Comparison of ENCODE assay signal across 1 cellular context in the genomic region with DNA sequence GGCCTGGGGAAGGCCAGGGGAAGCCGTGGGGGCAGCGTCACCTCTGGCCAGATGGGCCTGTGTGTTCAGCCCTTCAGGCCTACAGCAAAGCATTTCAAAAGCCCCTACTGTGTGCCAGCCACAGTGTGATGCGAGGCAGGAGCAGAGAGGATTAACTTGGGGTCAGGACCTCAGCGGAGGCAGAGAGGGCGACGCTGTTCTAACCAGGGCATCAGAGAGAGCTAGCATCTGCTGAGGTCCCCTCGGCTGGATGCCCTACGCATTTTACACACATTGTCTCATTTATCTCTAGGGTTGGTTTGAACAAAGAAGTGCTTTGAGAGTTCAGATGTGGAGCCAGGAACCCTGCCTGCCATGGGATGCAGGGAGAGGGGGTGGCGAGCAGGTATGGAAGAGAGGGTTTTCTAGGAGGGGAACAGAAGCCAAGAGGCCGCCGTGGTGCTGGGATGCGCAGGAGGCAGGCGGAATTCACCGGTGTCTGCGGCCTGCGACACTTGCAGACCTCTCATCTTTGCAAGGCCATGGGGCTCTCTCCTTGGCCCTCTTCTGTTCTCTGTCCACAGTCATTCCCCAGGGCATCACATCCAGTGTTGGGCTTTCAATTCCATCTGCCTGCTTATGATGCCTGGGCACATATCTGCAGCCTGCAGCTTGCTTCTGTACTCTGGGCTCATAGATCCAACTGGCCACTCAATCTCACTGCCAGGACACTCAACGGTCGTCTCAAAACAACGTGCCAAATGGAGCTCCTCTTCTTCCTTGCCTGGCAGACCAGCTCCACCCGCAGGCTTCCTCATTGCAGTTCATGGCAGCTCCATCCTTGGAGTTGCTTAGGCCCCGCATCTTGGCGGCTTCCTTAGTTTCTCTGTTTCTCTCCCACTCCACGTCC.
TF ChIP-seq lines count a peak whose summit lies in the region.

No MANE protein-coding gene starts in this region.

TF ChIP-seq in HepG2, 621 proteins besides CTCF, POLR2A, EP300 and RAD21 (continued from another document and continues in another):
- TF ChIP-seq, protein P1, sequence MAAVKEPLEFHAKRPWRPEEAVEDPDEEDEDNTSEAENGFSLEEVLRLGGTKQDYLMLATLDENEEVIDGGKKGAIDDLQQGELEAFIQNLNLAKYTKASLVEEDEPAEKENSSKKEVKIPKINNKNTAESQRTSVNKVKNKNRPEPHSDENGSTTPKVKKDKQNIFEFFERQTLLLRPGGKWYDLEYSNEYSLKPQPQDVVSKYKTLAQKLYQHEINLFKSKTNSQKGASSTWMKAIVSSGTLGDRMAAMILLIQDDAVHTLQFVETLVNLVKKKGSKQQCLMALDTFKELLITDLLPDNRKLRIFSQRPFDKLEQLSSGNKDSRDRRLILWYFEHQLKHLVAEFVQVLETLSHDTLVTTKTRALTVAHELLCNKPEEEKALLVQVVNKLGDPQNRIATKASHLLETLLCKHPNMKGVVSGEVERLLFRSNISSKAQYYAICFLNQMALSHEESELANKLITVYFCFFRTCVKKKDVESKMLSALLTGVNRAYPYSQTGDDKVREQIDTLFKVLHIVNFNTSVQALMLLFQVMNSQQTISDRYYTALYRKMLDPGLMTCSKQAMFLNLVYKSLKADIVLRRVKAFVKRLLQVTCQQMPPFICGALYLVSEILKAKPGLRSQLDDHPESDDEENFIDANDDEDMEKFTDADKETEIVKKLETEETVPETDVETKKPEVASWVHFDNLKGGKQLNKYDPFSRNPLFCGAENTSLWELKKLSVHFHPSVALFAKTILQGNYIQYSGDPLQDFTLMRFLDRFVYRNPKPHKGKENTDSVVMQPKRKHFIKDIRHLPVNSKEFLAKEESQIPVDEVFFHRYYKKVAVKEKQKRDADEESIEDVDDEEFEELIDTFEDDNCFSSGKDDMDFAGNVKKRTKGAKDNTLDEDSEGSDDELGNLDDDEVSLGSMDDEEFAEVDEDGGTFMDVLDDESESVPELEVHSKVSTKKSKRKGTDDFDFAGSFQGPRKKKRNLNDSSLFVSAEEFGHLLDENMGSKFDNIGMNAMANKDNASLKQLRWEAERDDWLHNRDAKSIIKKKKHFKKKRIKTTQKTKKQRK (IDR thresholded peaks at IDR 0.05; ENCODE audit: low read length), result no peak
- no peak for TF ChIP-seq ZNF34 (CRISPR knock-in tag; IDR thresholded peaks at IDR 0.05; ENCODE audit: borderline replicate concordance)
- TF ChIP-seq ZNF468 (CRISPR knock-in tag; IDR thresholded peaks at IDR 0.05), result no peak
- no peak for TF ChIP-seq MEIS2 (CRISPR knock-in tag; IDR thresholded peaks at IDR 0.05)
- TF ChIP-seq RFX3 (CRISPR knock-in tag; IDR thresholded peaks at IDR 0.05), result no peak
- TF ChIP-seq, protein P2, sequence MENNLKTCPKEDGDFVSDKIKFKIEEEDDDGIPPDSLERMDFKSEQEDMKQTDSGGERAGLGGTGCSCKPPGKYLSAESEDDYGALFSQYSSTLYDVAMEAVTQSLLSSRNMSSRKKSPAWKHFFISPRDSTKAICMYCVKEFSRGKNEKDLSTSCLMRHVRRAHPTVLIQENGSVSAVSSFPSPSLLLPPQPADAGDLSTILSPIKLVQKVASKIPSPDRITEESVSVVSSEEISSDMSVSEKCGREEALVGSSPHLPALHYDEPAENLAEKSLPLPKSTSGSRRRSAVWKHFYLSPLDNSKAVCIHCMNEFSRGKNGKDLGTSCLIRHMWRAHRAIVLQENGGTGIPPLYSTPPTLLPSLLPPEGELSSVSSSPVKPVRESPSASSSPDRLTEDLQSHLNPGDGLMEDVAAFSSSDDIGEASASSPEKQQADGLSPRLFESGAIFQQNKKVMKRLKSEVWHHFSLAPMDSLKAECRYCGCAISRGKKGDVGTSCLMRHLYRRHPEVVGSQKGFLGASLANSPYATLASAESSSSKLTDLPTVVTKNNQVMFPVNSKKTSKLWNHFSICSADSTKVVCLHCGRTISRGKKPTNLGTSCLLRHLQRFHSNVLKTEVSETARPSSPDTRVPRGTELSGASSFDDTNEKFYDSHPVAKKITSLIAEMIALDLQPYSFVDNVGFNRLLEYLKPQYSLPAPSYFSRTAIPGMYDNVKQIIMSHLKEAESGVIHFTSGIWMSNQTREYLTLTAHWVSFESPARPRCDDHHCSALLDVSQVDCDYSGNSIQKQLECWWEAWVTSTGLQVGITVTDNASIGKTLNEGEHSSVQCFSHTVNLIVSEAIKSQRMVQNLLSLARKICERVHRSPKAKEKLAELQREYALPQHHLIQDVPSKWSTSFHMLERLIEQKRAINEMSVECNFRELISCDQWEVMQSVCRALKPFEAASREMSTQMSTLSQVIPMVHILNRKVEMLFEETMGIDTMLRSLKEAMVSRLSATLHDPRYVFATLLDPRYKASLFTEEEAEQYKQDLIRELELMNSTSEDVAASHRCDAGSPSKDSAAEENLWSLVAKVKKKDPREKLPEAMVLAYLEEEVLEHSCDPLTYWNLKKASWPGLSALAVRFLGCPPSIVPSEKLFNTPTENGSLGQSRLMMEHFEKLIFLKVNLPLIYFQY (CRISPR knock-in tag; IDR thresholded peaks at IDR 0.05; ENCODE audit: borderline replicate concordance), result no peak
- TF ChIP-seq SUZ12 (IDR thresholded peaks at IDR 0.05; ENCODE audit: low read depth, low read length), result no peak
- no peak for TF ChIP-seq ZNF263 (CRISPR knock-in tag; IDR thresholded peaks at IDR 0.05)
- TF ChIP-seq, protein P3, sequence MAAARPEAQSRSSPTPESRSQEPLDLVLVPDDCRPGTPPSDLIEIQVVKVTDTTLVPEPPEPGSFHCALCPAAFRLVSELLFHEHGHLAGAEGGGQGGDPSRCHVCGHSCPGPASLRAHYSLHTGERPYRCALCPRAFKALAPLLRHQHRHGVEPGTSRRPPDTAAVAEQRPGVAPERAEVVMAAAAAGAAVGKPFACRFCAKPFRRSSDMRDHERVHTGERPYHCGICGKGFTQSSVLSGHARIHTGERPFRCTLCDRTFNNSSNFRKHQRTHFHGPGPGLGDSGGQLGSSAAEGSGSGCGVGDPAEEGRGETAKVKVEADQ (CRISPR knock-in tag; IDR thresholded peaks at IDR 0.05; ENCODE audit: borderline replicate concordance), result no peak
- TF ChIP-seq, protein P4, sequence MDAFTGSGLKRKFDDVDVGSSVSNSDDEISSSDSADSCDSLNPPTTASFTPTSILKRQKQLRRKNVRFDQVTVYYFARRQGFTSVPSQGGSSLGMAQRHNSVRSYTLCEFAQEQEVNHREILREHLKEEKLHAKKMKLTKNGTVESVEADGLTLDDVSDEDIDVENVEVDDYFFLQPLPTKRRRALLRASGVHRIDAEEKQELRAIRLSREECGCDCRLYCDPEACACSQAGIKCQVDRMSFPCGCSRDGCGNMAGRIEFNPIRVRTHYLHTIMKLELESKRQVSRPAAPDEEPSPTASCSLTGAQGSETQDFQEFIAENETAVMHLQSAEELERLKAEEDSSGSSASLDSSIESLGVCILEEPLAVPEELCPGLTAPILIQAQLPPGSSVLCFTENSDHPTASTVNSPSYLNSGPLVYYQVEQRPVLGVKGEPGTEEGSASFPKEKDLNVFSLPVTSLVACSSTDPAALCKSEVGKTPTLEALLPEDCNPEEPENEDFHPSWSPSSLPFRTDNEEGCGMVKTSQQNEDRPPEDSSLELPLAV (CRISPR knock-in tag; conservative IDR thresholded peaks at IDR 0.05; ENCODE audit: low read depth), result no peak
- no peak; the same call in 1 of the 2 replicates for TF ChIP-seq NCOA2 (CRISPR knock-in tag; IDR thresholded peaks at IDR 0.05)
- TF ChIP-seq, protein P5, sequence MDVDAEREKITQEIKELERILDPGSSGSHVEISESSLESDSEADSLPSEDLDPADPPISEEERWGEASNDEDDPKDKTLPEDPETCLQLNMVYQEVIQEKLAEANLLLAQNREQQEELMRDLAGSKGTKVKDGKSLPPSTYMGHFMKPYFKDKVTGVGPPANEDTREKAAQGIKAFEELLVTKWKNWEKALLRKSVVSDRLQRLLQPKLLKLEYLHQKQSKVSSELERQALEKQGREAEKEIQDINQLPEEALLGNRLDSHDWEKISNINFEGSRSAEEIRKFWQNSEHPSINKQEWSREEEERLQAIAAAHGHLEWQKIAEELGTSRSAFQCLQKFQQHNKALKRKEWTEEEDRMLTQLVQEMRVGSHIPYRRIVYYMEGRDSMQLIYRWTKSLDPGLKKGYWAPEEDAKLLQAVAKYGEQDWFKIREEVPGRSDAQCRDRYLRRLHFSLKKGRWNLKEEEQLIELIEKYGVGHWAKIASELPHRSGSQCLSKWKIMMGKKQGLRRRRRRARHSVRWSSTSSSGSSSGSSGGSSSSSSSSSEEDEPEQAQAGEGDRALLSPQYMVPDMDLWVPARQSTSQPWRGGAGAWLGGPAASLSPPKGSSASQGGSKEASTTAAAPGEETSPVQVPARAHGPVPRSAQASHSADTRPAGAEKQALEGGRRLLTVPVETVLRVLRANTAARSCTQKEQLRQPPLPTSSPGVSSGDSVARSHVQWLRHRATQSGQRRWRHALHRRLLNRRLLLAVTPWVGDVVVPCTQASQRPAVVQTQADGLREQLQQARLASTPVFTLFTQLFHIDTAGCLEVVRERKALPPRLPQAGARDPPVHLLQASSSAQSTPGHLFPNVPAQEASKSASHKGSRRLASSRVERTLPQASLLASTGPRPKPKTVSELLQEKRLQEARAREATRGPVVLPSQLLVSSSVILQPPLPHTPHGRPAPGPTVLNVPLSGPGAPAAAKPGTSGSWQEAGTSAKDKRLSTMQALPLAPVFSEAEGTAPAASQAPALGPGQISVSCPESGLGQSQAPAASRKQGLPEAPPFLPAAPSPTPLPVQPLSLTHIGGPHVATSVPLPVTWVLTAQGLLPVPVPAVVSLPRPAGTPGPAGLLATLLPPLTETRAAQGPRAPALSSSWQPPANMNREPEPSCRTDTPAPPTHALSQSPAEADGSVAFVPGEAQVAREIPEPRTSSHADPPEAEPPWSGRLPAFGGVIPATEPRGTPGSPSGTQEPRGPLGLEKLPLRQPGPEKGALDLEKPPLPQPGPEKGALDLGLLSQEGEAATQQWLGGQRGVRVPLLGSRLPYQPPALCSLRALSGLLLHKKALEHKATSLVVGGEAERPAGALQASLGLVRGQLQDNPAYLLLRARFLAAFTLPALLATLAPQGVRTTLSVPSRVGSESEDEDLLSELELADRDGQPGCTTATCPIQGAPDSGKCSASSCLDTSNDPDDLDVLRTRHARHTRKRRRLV (CRISPR knock-in tag; IDR thresholded peaks at IDR 0.05), result no peak
- no peak for TF ChIP-seq RNF2 (conservative IDR thresholded peaks at IDR 0.05; ENCODE audit: low read depth)
- TF ChIP-seq HOXA7 (CRISPR knock-in tag; IDR thresholded peaks at IDR 0.05), result no peak
- no peak for TF ChIP-seq EHMT2 (IDR thresholded peaks at IDR 0.05; ENCODE audit: borderline replicate concordance, low read depth, low read length)
- TF ChIP-seq ZNF672 (CRISPR knock-in tag; IDR thresholded peaks at IDR 0.05), result no peak
- TF ChIP-seq, protein P6, sequence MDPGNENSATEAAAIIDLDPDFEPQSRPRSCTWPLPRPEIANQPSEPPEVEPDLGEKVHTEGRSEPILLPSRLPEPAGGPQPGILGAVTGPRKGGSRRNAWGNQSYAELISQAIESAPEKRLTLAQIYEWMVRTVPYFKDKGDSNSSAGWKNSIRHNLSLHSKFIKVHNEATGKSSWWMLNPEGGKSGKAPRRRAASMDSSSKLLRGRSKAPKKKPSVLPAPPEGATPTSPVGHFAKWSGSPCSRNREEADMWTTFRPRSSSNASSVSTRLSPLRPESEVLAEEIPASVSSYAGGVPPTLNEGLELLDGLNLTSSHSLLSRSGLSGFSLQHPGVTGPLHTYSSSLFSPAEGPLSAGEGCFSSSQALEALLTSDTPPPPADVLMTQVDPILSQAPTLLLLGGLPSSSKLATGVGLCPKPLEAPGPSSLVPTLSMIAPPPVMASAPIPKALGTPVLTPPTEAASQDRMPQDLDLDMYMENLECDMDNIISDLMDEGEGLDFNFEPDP (CRISPR knock-in tag; conservative IDR thresholded peaks at IDR 0.05), result no peak
- no peak for TF ChIP-seq HNRNPK (IDR thresholded peaks at IDR 0.05; ENCODE audit: low read depth, low read length, poor library complexity, severe bottlenecking)
- no peak for TF ChIP-seq NFE2 (CRISPR knock-in tag; IDR thresholded peaks at IDR 0.05)
- TF ChIP-seq ZFP90 (CRISPR knock-in tag; IDR thresholded peaks at IDR 0.05; ENCODE audit: borderline replicate concordance), result peak; percentile 52; the same call in 1 of the 2 replicates
- TF ChIP-seq CREM (IDR thresholded peaks at IDR 0.05), result no peak
- TF ChIP-seq CREM (CRISPR knock-in tag; IDR thresholded peaks at IDR 0.05), result no peak
- TF ChIP-seq, protein P7, sequence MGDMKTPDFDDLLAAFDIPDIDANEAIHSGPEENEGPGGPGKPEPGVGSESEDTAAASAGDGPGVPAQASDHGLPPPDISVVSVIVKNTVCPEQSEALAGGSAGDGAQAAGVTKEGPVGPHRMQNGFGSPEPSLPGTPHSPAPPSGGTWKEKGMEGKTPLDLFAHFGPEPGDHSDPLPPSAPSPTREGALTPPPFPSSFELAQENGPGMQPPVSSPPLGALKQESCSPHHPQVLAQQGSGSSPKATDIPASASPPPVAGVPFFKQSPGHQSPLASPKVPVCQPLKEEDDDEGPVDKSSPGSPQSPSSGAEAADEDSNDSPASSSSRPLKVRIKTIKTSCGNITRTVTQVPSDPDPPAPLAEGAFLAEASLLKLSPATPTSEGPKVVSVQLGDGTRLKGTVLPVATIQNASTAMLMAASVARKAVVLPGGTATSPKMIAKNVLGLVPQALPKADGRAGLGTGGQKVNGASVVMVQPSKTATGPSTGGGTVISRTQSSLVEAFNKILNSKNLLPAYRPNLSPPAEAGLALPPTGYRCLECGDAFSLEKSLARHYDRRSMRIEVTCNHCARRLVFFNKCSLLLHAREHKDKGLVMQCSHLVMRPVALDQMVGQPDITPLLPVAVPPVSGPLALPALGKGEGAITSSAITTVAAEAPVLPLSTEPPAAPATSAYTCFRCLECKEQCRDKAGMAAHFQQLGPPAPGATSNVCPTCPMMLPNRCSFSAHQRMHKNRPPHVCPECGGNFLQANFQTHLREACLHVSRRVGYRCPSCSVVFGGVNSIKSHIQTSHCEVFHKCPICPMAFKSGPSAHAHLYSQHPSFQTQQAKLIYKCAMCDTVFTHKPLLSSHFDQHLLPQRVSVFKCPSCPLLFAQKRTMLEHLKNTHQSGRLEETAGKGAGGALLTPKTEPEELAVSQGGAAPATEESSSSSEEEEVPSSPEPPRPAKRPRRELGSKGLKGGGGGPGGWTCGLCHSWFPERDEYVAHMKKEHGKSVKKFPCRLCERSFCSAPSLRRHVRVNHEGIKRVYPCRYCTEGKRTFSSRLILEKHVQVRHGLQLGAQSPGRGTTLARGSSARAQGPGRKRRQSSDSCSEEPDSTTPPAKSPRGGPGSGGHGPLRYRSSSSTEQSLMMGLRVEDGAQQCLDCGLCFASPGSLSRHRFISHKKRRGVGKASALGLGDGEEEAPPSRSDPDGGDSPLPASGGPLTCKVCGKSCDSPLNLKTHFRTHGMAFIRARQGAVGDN (CRISPR knock-in tag; IDR thresholded peaks at IDR 0.05), result peak; percentile 40
- TF ChIP-seq, protein P8, sequence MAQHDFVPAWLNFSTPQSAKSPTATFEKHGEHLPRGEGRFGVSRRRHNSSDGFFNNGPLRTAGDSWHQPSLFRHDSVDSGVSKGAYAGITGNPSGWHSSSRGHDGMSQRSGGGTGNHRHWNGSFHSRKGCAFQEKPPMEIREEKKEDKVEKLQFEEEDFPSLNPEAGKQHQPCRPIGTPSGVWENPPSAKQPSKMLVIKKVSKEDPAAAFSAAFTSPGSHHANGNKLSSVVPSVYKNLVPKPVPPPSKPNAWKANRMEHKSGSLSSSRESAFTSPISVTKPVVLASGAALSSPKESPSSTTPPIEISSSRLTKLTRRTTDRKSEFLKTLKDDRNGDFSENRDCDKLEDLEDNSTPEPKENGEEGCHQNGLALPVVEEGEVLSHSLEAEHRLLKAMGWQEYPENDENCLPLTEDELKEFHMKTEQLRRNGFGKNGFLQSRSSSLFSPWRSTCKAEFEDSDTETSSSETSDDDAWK (CRISPR knock-in tag; IDR thresholded peaks at IDR 0.05), result no peak
- no peak; the same call in 1 of the 2 replicates for TF ChIP-seq ZFY (CRISPR knock-in tag; IDR thresholded peaks at IDR 0.05)
- no peak for TF ChIP-seq ZBTB42 (CRISPR knock-in tag; IDR thresholded peaks at IDR 0.05)
- no peak for TF ChIP-seq SMARCE1 (IDR thresholded peaks at IDR 0.05; ENCODE audit: borderline replicate concordance)
- peak; percentile 65 for TF ChIP-seq AGO2 (optimal IDR thresholded peaks at IDR 0.05; ENCODE audit: low read depth, low read length)
